ENCODE assay signal across 9 cellular contexts in genomic region chr11:73521621-73522020, GRCh38.
DNase-seq lines count a peak whose midpoint lies in the region; ATAC-seq and TF ChIP-seq lines count a peak whose summit lies in the region.
"Had no signal": no experiment of that assay in that cellular context is flagged by ENCODE, and none has a peak within 500 bp of the region (broad histone marks: within the 10 kb centered on the region; RNA-seq: fewer than 3 reads in every experiment).

No MANE protein-coding gene starts in this region.

- DNase-seq in activated naive CD4-positive, alpha-beta T cell treated with anti-CD3 and anti-CD28 coated beads, Interleukin-2, amount 10 ng/mL, durations not matched to agents 7 days and 5 days, result no peak
- DNase-seq in activated naive CD4-positive, alpha-beta T cell treated with Interleukin-2 at 50 U/mL for 16 hours, result no peak
- DNase-seq in NCI-H2227 treated with DMSO at 0.1 percent for 48 hours (lab: John Stamatoyannopoulos, UW), result peak; percentile 66
- DNase-seq in brain microvascular endothelial cell, result peak; percentile 22
- DNase-seq in stimulated activated naive CD8-positive, alpha-beta T cell treated with anti-CD3 and anti-CD28 coated beads, Interleukin-15, amount 100 ng/mL, for 72 hours, result peak; percentile 15 to 32
- DNase-seq in NCI-H1105 (lab: John Stamatoyannopoulos, UW), result no peak
- no peak for DNase-seq in G401 (ENCODE audit: low spot score)
- DNase-seq: adrenal gland had no signal

- H3K4me3 ChIP-seq in brain microvascular endothelial cell (ENCODE audit: low read depth, low read length), result no peak overlapping the region
- H3K4me3 ChIP-seq: adrenal gland had no signal

- H3K27me3 Mint-ChIP-seq in activated naive CD4-positive, alpha-beta T cell treated with anti-CD3 and anti-CD28 coated beads, Interleukin-2, amount 10 ng/mL, durations not matched to agents 7 days and 5 days, result no peaks in the 10 kb centered on the region
- no peaks in the 10 kb centered on the region for H3K27me3 Mint-ChIP-seq in stimulated activated naive CD8-positive, alpha-beta T cell treated with anti-CD3 and anti-CD28 coated beads, Interleukin-15, amount 100 ng/mL, for 72 hours

- no peaks in the 10 kb centered on the region for H3K27me3 ChIP-seq in brain microvascular endothelial cell (replicated peaks)
- H3K27me3 ChIP-seq: adrenal gland had no signal

- no peak for TF ChIP-seq CTCF in brain microvascular endothelial cell (IDR thresholded peaks at IDR 0.05; ENCODE audit: low read depth, low read length, missing control alignments)

- CTCF ChIA-PET in activated naive CD4-positive, alpha-beta T cell treated with anti-CD3 and anti-CD28 coated beads, Interleukin-2, amount 10 ng/mL, durations not matched to agents 7 days and 5 days (lab: Charles Lee), result interaction anchor here (0.9 to 1.2 kb wide), 2 partner anchors 12 to 43 kb away, joined by 3 to 4 read pairs; no protein-coding TSS in a partner anchor

- H3K27ac Mint-ChIP-seq in activated naive CD4-positive, alpha-beta T cell treated with anti-CD3 and anti-CD28 coated beads, Interleukin-2, amount 10 ng/mL, durations not matched to agents 7 days and 5 days, result peak overlapping the region; percentile 2
- H3K27ac Mint-ChIP-seq in stimulated activated naive CD8-positive, alpha-beta T cell treated with anti-CD3 and anti-CD28 coated beads, Interleukin-15, amount 100 ng/mL, for 72 hours, result peak overlapping the region in 1 of 2 donors; percentile 93

- no peaks in the 10 kb centered on the region for H3K36me3 ChIP-seq in brain microvascular endothelial cell (replicated peaks)
- H3K36me3 ChIP-seq: adrenal gland had no signal

- no peak overlapping the region for H3K4me3 Mint-ChIP-seq in activated naive CD4-positive, alpha-beta T cell treated with anti-CD3 and anti-CD28 coated beads, Interleukin-2, amount 10 ng/mL, durations not matched to agents 7 days and 5 days
- peak overlapping the region; percentile 41 to 78 for H3K4me3 Mint-ChIP-seq in stimulated activated naive CD8-positive, alpha-beta T cell treated with anti-CD3 and anti-CD28 coated beads, Interleukin-15, amount 100 ng/mL, for 72 hours

- H3K36me3 Mint-ChIP-seq in activated naive CD4-positive, alpha-beta T cell treated with anti-CD3 and anti-CD28 coated beads, Interleukin-2, amount 10 ng/mL, durations not matched to agents 7 days and 5 days, result no peaks in the 10 kb centered on the region

- in situ Hi-C loops in brain microvascular endothelial cell (cut with HindIII; ENCODE audit: low pct_ligation_motif_present, low sequenced_read_pairs) (no loop called here), G401 (cut with HindIII; ENCODE audit: low sequenced_read_pairs) (no loop called here)

- ATAC-seq in stimulated activated naive CD8-positive, alpha-beta T cell treated with anti-CD3 and anti-CD28 coated beads, Interleukin-15, amount 100 ng/mL, for 72 hours, result peak; percentile 93
- no peak for ATAC-seq in GM19324 (IDR thresholded peaks at IDR 0.05; ENCODE audit: low FRiP score, unreplicated experiment)

- H3K9me3 Mint-ChIP-seq in activated naive CD4-positive, alpha-beta T cell treated with anti-CD3 and anti-CD28 coated beads, Interleukin-2, amount 10 ng/mL, durations not matched to agents 7 days and 5 days, result no peaks in the 10 kb centered on the region
- peaks cover 4 to 6% of the 10 kb centered on the region in 2 donors for H3K9me3 Mint-ChIP-seq in stimulated activated naive CD8-positive, alpha-beta T cell treated with anti-CD3 and anti-CD28 coated beads, Interleukin-15, amount 100 ng/mL, for 72 hours

- no peak overlapping the region for H3K27ac ChIP-seq in brain microvascular endothelial cell
- H3K27ac ChIP-seq: adrenal gland had no signal

- H3K4me1 Mint-ChIP-seq in activated naive CD4-positive, alpha-beta T cell treated with anti-CD3 and anti-CD28 coated beads, Interleukin-2, amount 10 ng/mL, durations not matched to agents 7 days and 5 days, result peaks cover 29% of the 10 kb centered on the region
- peaks cover 47% of the 10 kb centered on the region for H3K4me1 Mint-ChIP-seq in stimulated activated naive CD8-positive, alpha-beta T cell treated with anti-CD3 and anti-CD28 coated beads, Interleukin-15, amount 100 ng/mL, for 72 hours

Comparison
In these comparisons a context has a peak if more than half of its experiments do, and no peak if none do; other contexts are left out.
1. DNase-seq: peak in NCI-H2227 treated with DMSO at 0.1 percent for 48 hours (single experiment), brain microvascular endothelial cell (single experiment) and stimulated activated naive CD8-positive, alpha-beta T cell treated with anti-CD3 and anti-CD28 coated beads, Interleukin-15, amount 100 ng/mL, for 72 hours (2 of 2); none in activated naive CD4-positive, alpha-beta T cell treated with anti-CD3 and anti-CD28 coated beads, Interleukin-2, amount 10 ng/mL, durations not matched to agents 7 days and 5 days (single experiment), activated naive CD4-positive, alpha-beta T cell treated with Interleukin-2 at 50 U/mL for 16 hours (single experiment), NCI-H1105 (single experiment) and G401 (single experiment).